Comparison of ENCODE assay signal across 3 cellular contexts in genomic region chr17:38731526-38732294, GRCh38.
TF ChIP-seq lines count a peak whose summit lies in the region.

No MANE protein-coding gene starts in this region.

TF ChIP-seq in SK-N-SH, 30 proteins besides CTCF, POLR2A, EP300 and RAD21 (continued from another document):
- TF ChIP-seq IRF3 (IDR thresholded peaks at IDR 0.05; ENCODE audit: low read depth, low read length) (no peak), EZH2phosphoT487 (IDR thresholded peaks at IDR 0.05; ENCODE audit: borderline replicate concordance, low read depth) (no peak), NFIC (IDR thresholded peaks at IDR 0.05; ENCODE audit: borderline replicate concordance) (no peak)

TF ChIP-seq in SK-N-SH treated with all-trans-retinoic acid at 6 μM for 48 hours, 23 proteins besides CTCF, POLR2A, EP300 and RAD21 (continued from another document):
- TF ChIP-seq CSRNP3 (CRISPR knock-in tag; IDR thresholded peaks at IDR 0.05) (no peak), PPARA (CRISPR knock-in tag; IDR thresholded peaks at IDR 0.05; ENCODE audit: borderline replicate concordance) (no peak), ESRRG (CRISPR knock-in tag; IDR thresholded peaks at IDR 0.05) (no peak), BACH2 (CRISPR knock-in tag; IDR thresholded peaks at IDR 0.05; ENCODE audit: borderline replicate concordance) (no peak), TOX (CRISPR knock-in tag; IDR thresholded peaks at IDR 0.05; ENCODE audit: borderline replicate concordance) (no peak), ZNF565 (CRISPR knock-in tag; conservative IDR thresholded peaks at IDR 0.05; ENCODE audit: low read depth) (no peak), ZFP3 (CRISPR knock-in tag; IDR thresholded peaks at IDR 0.05) (no peak), ZNF70 (CRISPR knock-in tag; IDR thresholded peaks at IDR 0.05) (no peak), ZNF8 (CRISPR knock-in tag; IDR thresholded peaks at IDR 0.05) (no peak), TSHZ2 (CRISPR knock-in tag; IDR thresholded peaks at IDR 0.05) (no peak), RARB (CRISPR knock-in tag; IDR thresholded peaks at IDR 0.05) (no peak), ISL1 (CRISPR knock-in tag; IDR thresholded peaks at IDR 0.05) (no peak), SNAI2 (CRISPR knock-in tag; IDR thresholded peaks at IDR 0.05) (no peak), POU6F1 (CRISPR knock-in tag; IDR thresholded peaks at IDR 0.05; ENCODE audit: borderline replicate concordance, low read depth) (no peak), PATZ1 (CRISPR knock-in tag; IDR thresholded peaks at IDR 0.05; ENCODE audit: borderline replicate concordance) (no peak), ZFP30 (CRISPR knock-in tag; IDR thresholded peaks at IDR 0.05) (no peak), OSR1 (CRISPR knock-in tag; IDR thresholded peaks at IDR 0.05) (no peak), TCF4 (CRISPR knock-in tag; IDR thresholded peaks at IDR 0.05; ENCODE audit: borderline replicate concordance) (no peak), GLIS3 (CRISPR knock-in tag; IDR thresholded peaks at IDR 0.05) (no peak)

TF ChIP-seq in WTC11, 78 proteins besides CTCF, POLR2A, EP300 and RAD21 (continued from another document):
- no peak for TF ChIP-seq IRF1 (CRISPR knock-in tag; IDR thresholded peaks at IDR 0.05)
- TF ChIP-seq ATF2 (CRISPR knock-in tag; IDR thresholded peaks at IDR 0.05; ENCODE audit: borderline replicate concordance, low read depth) = no peak
- no peak for TF ChIP-seq AFF4 (CRISPR knock-in tag; IDR thresholded peaks at IDR 0.05; ENCODE audit: borderline replicate concordance)
TF ChIP-seq in WTC11: peak in this region for 0.
